Comparison of ENCODE assay signal across 8 cellular contexts in genomic region chrX:76427560-76428242, GRCh38.
DNase-seq lines count a peak whose midpoint lies in the region; ATAC-seq lines count a peak whose summit lies in the region.

Gene MAGEE1 (plus strand): TSS chrX:76427710. CDS start chrX:76427931, 221 bp downstream.

- no peaks in the 10 kb centered on the region for H3K27me3 Mint-ChIP-seq in memory B cell

- peak within 1 kb of the TSS; percentile 63 for H3K4me3 ChIP-seq in effector memory CD4-positive, alpha-beta T cell (ENCODE audit: insufficient read depth, low read depth, low read length, poor library complexity, severe bottlenecking)

- peaks cover 11% of the 10 kb centered on the region for H3K4me1 ChIP-seq in effector memory CD4-positive, alpha-beta T cell (ENCODE audit: control insufficient read depth, insufficient read depth, low read length, poor library complexity, severe bottlenecking)

- no peaks in the 10 kb centered on the region for H3K9me3 Mint-ChIP-seq in memory B cell

- peak within 1 kb of the TSS; percentile 68 for H3K27ac Mint-ChIP-seq in memory B cell

- H3K27me3 ChIP-seq in effector memory CD4-positive, alpha-beta T cell (replicated peaks; ENCODE audit: control insufficient read depth, insufficient read depth, low read length, poor library complexity, severe bottlenecking) = no peaks in the 10 kb centered on the region

- peaks cover 11% of the 10 kb centered on the region for H3K4me1 Mint-ChIP-seq in memory B cell

- no peaks in the 10 kb centered on the region for H3K36me3 ChIP-seq in effector memory CD4-positive, alpha-beta T cell (ENCODE audit: control insufficient read depth, insufficient read depth, low read length)

- DNase-seq in SHP77 (lab: John Stamatoyannopoulos, UW) = peak; percentile 25
- no peak for DNase-seq in SHP77 treated with DMSO at 0.1 percent for 48 hours (lab: John Stamatoyannopoulos, UW)
- peak; percentile 77 for DNase-seq in NCI-H345 (lab: John Stamatoyannopoulos, UW)
- DNase-seq in activated CD8-positive, alpha-beta memory T cell treated with anti-CD3 and anti-CD28 coated beads for 24 hours = peak; percentile 89
- DNase-seq in effector memory CD4-positive, alpha-beta T cell = peak; percentile 68 to 74 (median 73)
- peak; percentile 67 for DNase-seq in memory B cell (ENCODE audit: low spot score in 2 of 2)
- peak; percentile 49 for DNase-seq in stimulated activated CD8-positive, alpha-beta memory T cell treated with anti-CD3 and anti-CD28 coated beads, Interleukin-12 subunit alpha, Interleukin-12 subunit beta, amount 100 ng/mL, for 24 hours (ENCODE audit: extremely low read depth)

- peak within 1 kb of the TSS; percentile 93 for H3K4me3 Mint-ChIP-seq in memory B cell

- no peaks in the 10 kb centered on the region for H3K9me3 ChIP-seq in effector memory CD4-positive, alpha-beta T cell (ENCODE audit: control insufficient read depth, low read length)

- ATAC-seq in HG03066 (IDR thresholded peaks at IDR 0.05; ENCODE audit: low read depth, unreplicated experiment) = peak; percentile 90
- ATAC-seq in memory B cell (ENCODE audit: low read depth) = peak; percentile 84

- H3K27ac ChIP-seq in effector memory CD4-positive, alpha-beta T cell (ENCODE audit: insufficient read depth, low read length, poor library complexity, severe bottlenecking) = peak within 1 kb of the TSS; percentile 66

- no peaks in the 10 kb centered on the region for H3K36me3 Mint-ChIP-seq in memory B cell
